ENCODE assay signal across 9 cellular contexts in genomic region chr19:4694211-4694987, GRCh38. TPM values are rescaled to one million over a fixed set of nuclear protein-coding genes. Genes with fewer than 3 reads are reported as not detected.
DNase-seq lines count a peak whose midpoint lies in the region; ATAC-seq, FAIRE-seq and TF ChIP-seq lines count a peak whose summit lies in the region.
"Had no signal": no experiment of that assay in that cellular context is flagged by ENCODE, and none has a peak within 500 bp of the region (broad histone marks: within the 10 kb centered on the region; RNA-seq: fewer than 3 reads in every experiment).

No MANE protein-coding gene starts in this region.

- H3K9me3 ChIP-seq in fibroblast of lung (ENCODE audit: control insufficient read depth, insufficient read depth, low read depth, low read length) (no peaks in the 10 kb centered on the region), psoas muscle (no peaks in the 10 kb centered on the region)

- ATAC-seq in psoas muscle (peak; percentile 76 to 81 (median 79)), GM21515 (IDR thresholded peaks at IDR 0.05; ENCODE audit: unreplicated experiment) (no peak)

- no peaks in the 10 kb centered on the region for H4K20me1 ChIP-seq in fibroblast of lung (ENCODE audit: control insufficient read depth, extremely low read depth, insufficient read depth, low read length)

- H3K27ac ChIP-seq in fibroblast of lung (ENCODE audit: insufficient read depth, low read length) = peak overlapping the region; percentile 17
- H3K27ac ChIP-seq in psoas muscle = peak overlapping the region; percentile 95

- FAIRE-seq in RCC 7860 (lab: Jason Lieb, UNC) = peak; percentile 98

- H3K27me3 ChIP-seq in fibroblast of lung (ENCODE audit: control insufficient read depth, insufficient read depth, low read length) (no peaks in the 10 kb centered on the region), psoas muscle (ENCODE audit: insufficient read depth in 3 of 3, low read length in 2 of 3) (no peaks in the 10 kb centered on the region)

- H3K9ac ChIP-seq in fibroblast of lung (ENCODE audit: insufficient read depth, low read length) = no peak overlapping the region

- H3K79me2 ChIP-seq in fibroblast of lung (ENCODE audit: control insufficient read depth, insufficient read depth, low read length) = no peaks in the 10 kb centered on the region

- intact Hi-C loops in psoas muscle (cut with DNase I) = no loop called here

- H3K4me3 ChIP-seq in fibroblast of lung (replicated peaks in 1 of 4; ENCODE audit: control extremely low read depth in 1 of 4, insufficient read depth in 1 of 4, low read depth in 3 of 4, low read length in 4 of 4) (peak overlapping the region in 1 of 4 experiments; percentile 26), psoas muscle (peak overlapping the region; percentile 39)

- H3K36me3 ChIP-seq in fibroblast of lung (ENCODE audit: control insufficient read depth, insufficient read depth, low read length) (peaks cover 32% of the 10 kb centered on the region), psoas muscle (ENCODE audit: insufficient read depth in 1 of 2, low read depth in 1 of 2) (peaks cover 3 to 69% of the 10 kb centered on the region in 2 donors)

- no peak for TF ChIP-seq CTCF in fibroblast of lung (conservative IDR thresholded peaks at IDR 0.05 in 1 of 2, IDR thresholded peaks at IDR 0.05 in 1 of 2; ENCODE audit: low read depth in 1 of 2, low read length in 2 of 2)
- no peak for TF ChIP-seq CTCF in psoas muscle (IDR thresholded peaks at IDR 0.05)

- H2AFZ ChIP-seq in fibroblast of lung (ENCODE audit: low read length) = no peak overlapping the region

- H3K4me2 ChIP-seq in fibroblast of lung (ENCODE audit: extremely low read depth, insufficient read depth, low read length) = no peak overlapping the region

- peaks cover 9% of the 10 kb centered on the region for H3K4me1 ChIP-seq in fibroblast of lung (ENCODE audit: control insufficient read depth, extremely low read depth, insufficient read depth, low read length)
- H3K4me1 ChIP-seq in psoas muscle = peaks cover 59% of the 10 kb centered on the region

- WGBS in psoas muscle, 3 donors = 17 to 37% (median 23%) methylated on average over 22 of the region's 22 CpGs

- DNase-seq in DMS 273 treated with DMSO at 0.1 percent for 48 hours (lab: John Stamatoyannopoulos, UW) (peak; percentile 47), RCC 7860 (ENCODE audit: low spot score) (peak; percentile 97), fibroblast of lung (ENCODE audit: low read depth in 2 of 2) (peak; percentile 98 to 99), psoas muscle (peak; percentile 89 to 97), HuH-7 (ENCODE audit: low spot score) (no peak), NCI-H187 (lab: John Stamatoyannopoulos, UW) (no peak)
- DNase-seq in activated T-cell treated with anti-CD3 and anti-CD28 coated beads, Interleukin-2, amount 50 U/mL, for 48 hours = no peak
- DNase-seq: NCI-H510A had no signal

RNA-seq across cellular contexts. Expression of gene MYDGF, which starts 24.3 kb away (rescaled TPM):
- 140 and 181 TPM in 2 replicates for total RNA-seq in fibroblast of lung
- 167 and 190 TPM in 2 replicates for polyA plus RNA-seq in fibroblast of lung
- 303 and 376 TPM in 2 replicates for polyA plus RNA-seq in fibroblast of lung (2012)
- 108 and 137 TPM in 2 replicates for polyA minus RNA-seq in fibroblast of lung (ENCODE audit: low replicate concordance)
- total RNA-seq in psoas muscle = 10 to 100 TPM; 11.4 to 24.0 (median 19.1) TPM
- 100 to 1,000 TPM in 1 of 3 donors, 10 to 100 TPM in 2; 23.9 to 164 (median 40.0) TPM for polyA plus RNA-seq in psoas muscle

RNA-seq across cellular contexts. Expression of gene DPP9, which starts 29.2 kb away (rescaled TPM):
- total RNA-seq in fibroblast of lung (14.4 and 27.1 TPM in 2 replicates), psoas muscle (10 to 100 TPM; 55.9 to 97.4 (median 78.6) TPM)
- polyA plus RNA-seq in fibroblast of lung (3.6 and 8.2 TPM in 2 replicates), psoas muscle (100 to 1,000 TPM in 2 of 3 donors, 10 to 100 TPM in 1; 64.6 to 138 (median 108) TPM)
- 23.9 and 51.6 TPM in 2 replicates for polyA plus RNA-seq in fibroblast of lung (2012)
- 53.6 and 82.5 TPM in 2 replicates for polyA minus RNA-seq in fibroblast of lung (ENCODE audit: low replicate concordance)

RNA-seq across cellular contexts. Expression of gene TNFAIP8L1, which starts 55.1 kb away (rescaled TPM):
- total RNA-seq in fibroblast of lung (1.5 and 4.0 TPM in 2 replicates), psoas muscle (1 to 10 TPM; 3.1 to 5.1 (median 3.8) TPM)
- polyA plus RNA-seq in fibroblast of lung (2.3 and 3.0 TPM in 2 replicates), psoas muscle (1 to 10 TPM; 2.4 to 3.5 (median 2.8) TPM)
- 3.2 and 4.4 TPM in 2 replicates for polyA plus RNA-seq in fibroblast of lung (2012)
- 3.5 and 4.9 TPM in 2 replicates for polyA minus RNA-seq in fibroblast of lung (ENCODE audit: low replicate concordance)

Comparison
In these comparisons a context has a peak if more than half of its experiments do, and no peak if none do; other contexts are left out.
1. DNase-seq: peak in DMS 273 treated with DMSO at 0.1 percent for 48 hours (single experiment), RCC 7860 (single experiment), fibroblast of lung (2 of 2) and psoas muscle (2 of 2); none in HuH-7 (single experiment), NCI-H187 (0 of 2) and activated T-cell treated with anti-CD3 and anti-CD28 coated beads, Interleukin-2, amount 50 U/mL, for 48 hours (0 of 2).